ENCODE assay signal across 8 cellular contexts in the genomic region with DNA sequence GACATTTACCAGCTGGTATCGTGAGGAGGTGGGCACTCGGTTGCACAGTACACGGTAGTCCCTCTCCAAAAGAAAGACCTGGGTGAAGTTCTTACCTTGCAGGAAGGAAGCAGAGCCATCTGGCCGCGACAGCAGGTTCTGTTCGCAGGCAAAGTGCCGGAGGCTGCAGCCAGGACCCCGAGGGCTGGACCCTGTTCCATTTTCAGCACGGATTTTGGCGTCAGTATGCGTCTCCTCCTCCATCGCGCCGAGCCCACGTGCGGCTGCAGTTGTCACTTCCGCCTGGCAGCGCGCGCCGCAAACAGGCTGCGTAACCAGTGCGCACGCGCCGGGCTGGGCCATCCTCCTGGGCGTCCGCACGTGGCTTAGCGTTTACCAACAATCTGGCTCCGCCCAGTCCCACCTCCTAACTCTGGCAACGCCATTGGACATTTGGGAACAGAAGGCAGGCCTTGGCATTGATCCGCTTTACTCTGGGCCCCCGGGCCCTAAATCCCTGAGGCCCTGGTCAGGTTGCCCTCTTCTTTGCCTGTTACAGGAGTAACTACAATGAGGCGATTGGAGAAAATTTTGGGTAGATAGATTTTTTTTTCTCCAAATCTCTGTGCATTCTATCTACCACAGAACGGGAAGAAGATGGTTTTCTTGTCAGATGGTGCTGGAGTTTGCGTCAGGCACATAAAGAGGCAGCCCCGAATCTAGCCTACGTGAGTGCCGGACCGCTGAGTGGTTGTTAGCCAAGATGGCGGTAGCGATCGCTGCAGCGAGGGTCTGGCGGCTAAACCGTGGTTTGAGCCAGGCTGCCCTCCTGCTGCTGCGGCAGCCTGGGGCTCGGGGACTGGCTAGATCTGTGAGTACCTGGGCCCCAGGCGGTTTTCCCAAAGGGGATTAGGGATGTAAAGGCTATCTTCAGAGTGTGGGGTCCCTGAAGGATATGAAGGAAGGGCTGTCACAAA. TPM values are rescaled to one million over a fixed set of nuclear protein-coding genes. Genes with fewer than 3 reads are reported as not detected.
DNase-seq lines count a peak whose midpoint lies in the region; ATAC-seq, FAIRE-seq and TF ChIP-seq lines count a peak whose summit lies in the region.

TSS of gene BCKDHA (plus strand) at position 733 of the 956 bp plus-strand sequence. CDS start at position 743, 10 bp downstream.
TSS of gene EXOSC5 (minus strand) at position 274 of the 956 bp plus-strand sequence. CDS start at position 243, 31 bp downstream.

- peak; percentile 99 for FAIRE-seq in endothelial cell of umbilical vein (lab: Jason Lieb, UNC)

- in situ Hi-C loops in IMR-90 (cut with MboI; ENCODE audit: low sequenced_read_pairs), result no loop called here

- H3K4me1 ChIP-seq in IMR-90 (ENCODE audit: control insufficient read depth, insufficient read depth, low read length), result peaks cover 4% of the 10 kb centered on the region; the same call in 1 of the 2 replicates
- H3K4me1 ChIP-seq in endothelial cell of umbilical vein (ENCODE audit: control insufficient read depth, extremely low read depth, insufficient read depth, low read length), result peaks cover 29% of the 10 kb centered on the region

- peak within 1 kb of the TSS; percentile 94 for H2AK9ac ChIP-seq in IMR-90 (replicated peaks; ENCODE audit: low read depth, low read length, poor library complexity)

- POLR2A ChIA-PET in IMR-90 (lab: Charles Lee; ENCODE audit: unreplicated experiment), result interaction anchor here (0.6 kb wide), 1 partner anchor 175 kb away, joined by 6 read pairs; no protein-coding TSS in a partner anchor
- POLR2A ChIA-PET in endothelial cell of umbilical vein (lab: Charles Lee), result no interaction called here

- peak within 1 kb of the TSS; percentile 91 for H3K56ac ChIP-seq in IMR-90 (ENCODE audit: extremely low read depth, insufficient read depth, low read length)

- peak within 1 kb of the TSS; percentile 93 for H2BK5ac ChIP-seq in IMR-90 (ENCODE audit: low read depth, low read length, poor library complexity, severe bottlenecking)

- no peaks in the 10 kb centered on the region for H4K20me1 ChIP-seq in IMR-90 (ENCODE audit: insufficient read depth, low read length)
- H4K20me1 ChIP-seq in endothelial cell of umbilical vein (replicated peaks; ENCODE audit: control insufficient read depth, extremely low read depth, insufficient read depth, low read length), result no peaks in the 10 kb centered on the region

- peak within 1 kb of the TSS; percentile 71 for H4K5ac ChIP-seq in IMR-90 (ENCODE audit: low read depth, low read length)

- H3K9ac ChIP-seq in IMR-90 (ENCODE audit: low read depth, low read length) (peak within 1 kb of the TSS; percentile 81), endothelial cell of umbilical vein (replicated peaks; ENCODE audit: extremely low read depth, insufficient read depth, low read length) (peak within 1 kb of the TSS; percentile 94)

- DNase-seq in DMS 273 (lab: John Stamatoyannopoulos, UW; ENCODE audit: unreplicated experiment) (peak; percentile 100), IMR-90 (peak; percentile 100), OCI-M1 (lab: John Stamatoyannopoulos, UW) (peak; percentile 100), activated T-cell treated with anti-CD3 and anti-CD28 coated beads for 24 hours (ENCODE audit: low read depth) (peak; percentile 99), endothelial cell of umbilical vein (ENCODE audit: low read depth, low spot score) (peak; percentile 100), midbrain (lab: John Stamatoyannopoulos, UW) (peak; percentile 99)
- peak; percentile 95 to 98 for DNase-seq in stimulated activated CD8-positive, alpha-beta memory T cell treated with anti-CD3 and anti-CD28 coated beads, Interleukin-2, amount 100 ng/mL, for 1 hour (ENCODE audit: low read depth in 2 of 2)

- peak within 1 kb of the TSS; percentile 75; the same call in 1 of the 2 replicates for H2BK120ac ChIP-seq in IMR-90 (ENCODE audit: low read depth, low read length)

- no peaks in the 10 kb centered on the region for H3K27me3 ChIP-seq in IMR-90 (ENCODE audit: control insufficient read depth, insufficient read depth, low read length)
- no peaks in the 10 kb centered on the region for H3K27me3 ChIP-seq in endothelial cell of umbilical vein (ENCODE audit: control insufficient read depth in 2 of 2, insufficient read depth in 2 of 2, low read length in 2 of 2)

- H2AK5ac ChIP-seq in IMR-90 (ENCODE audit: low read depth, low read length), result no peak within 1 kb of the TSS; the same call in 1 of the 2 replicates

- BruUV-seq in IMR-90 (replicated peaks; lab: Mats Ljungman, UMichigan) (no TSS peak), endothelial cell of umbilical vein (replicated peaks; lab: Mats Ljungman, UMichigan) (TSS peak; percentile 55)

- H4K8ac ChIP-seq in IMR-90 (ENCODE audit: low read depth in 2 of 2, low read length in 2 of 2), result peak within 1 kb of the TSS; percentile 59 to 74

- H2AFZ ChIP-seq in IMR-90 (replicated peaks; ENCODE audit: low read length, poor library complexity) (peak within 1 kb of the TSS; percentile 99), endothelial cell of umbilical vein (ENCODE audit: low read depth, low read length) (peak within 1 kb of the TSS; percentile 71)

- TF ChIP-seq RAD21 in IMR-90 (IDR thresholded peaks at IDR 0.05; ENCODE audit: low read length), result 0 out of 2 replicates have a peak, but pooled peaks have one; percentile 5

- H4K91ac ChIP-seq in IMR-90 (ENCODE audit: insufficient read depth, low read depth, low read length), result peak within 1 kb of the TSS; percentile 87

- peak within 1 kb of the TSS; percentile 79 for H3K4me3 ChIP-seq in IMR-90 (ENCODE audit: insufficient read depth, low read depth, low read length)
- peak within 1 kb of the TSS; percentile 79 to 95 (median 81) for H3K4me3 ChIP-seq in endothelial cell of umbilical vein (replicated peaks in 1 of 3; ENCODE audit: insufficient read depth in 1 of 3, low read depth in 1 of 3, low read length in 3 of 3)

- H3K9me1 ChIP-seq in IMR-90 (ENCODE audit: insufficient read depth, low read length), result peaks cover 9% of the 10 kb centered on the region; the same call in 1 of the 2 replicates
- no peaks in the 10 kb centered on the region for H3K9me1 ChIP-seq in endothelial cell of umbilical vein (replicated peaks; ENCODE audit: control insufficient read depth, extremely low read depth, insufficient read depth, low read length)

- H3K79me2 ChIP-seq in endothelial cell of umbilical vein (ENCODE audit: control insufficient read depth, insufficient read depth, low read length), result peaks cover 6% of the 10 kb centered on the region

- H3K27ac ChIP-seq in IMR-90 (ENCODE audit: insufficient read depth, low read length) (peak within 1 kb of the TSS; percentile 70), endothelial cell of umbilical vein (ENCODE audit: insufficient read depth, low read depth, low read length) (peak within 1 kb of the TSS; percentile 93)

- dilution Hi-C loops in IMR-90 (cut with HindIII; ENCODE audit: low sequenced_read_pairs, unreplicated experiment) (no loop called here), endothelial cell of umbilical vein (cut with MboI; ENCODE audit: extremely low pct_ligation_motif_present, low sequenced_read_pairs) (no loop called here)

- H3K79me1 ChIP-seq in IMR-90 (ENCODE audit: low read depth in 1 of 2, low read length in 2 of 2), result peaks cover 18 to 28% of the 10 kb centered on the region in 2 experiments

- H3K14ac ChIP-seq in IMR-90 (replicated peaks; ENCODE audit: low read depth, low read length), result peak within 1 kb of the TSS; percentile 77

- TF ChIP-seq POLR2A in IMR-90 (IDR thresholded peaks at IDR 0.05; ENCODE audit: low read depth, low read length) (0 out of 2 replicates have a peak, but pooled peaks have one; percentile 43), endothelial cell of umbilical vein (IDR thresholded peaks at IDR 0.05; ENCODE audit: low read depth, low read length) (peak; percentile 43)

- H3K4me2 ChIP-seq in IMR-90 (ENCODE audit: low read depth, low read length) (peak within 1 kb of the TSS; percentile 94), endothelial cell of umbilical vein (ENCODE audit: insufficient read depth, low read length) (peak within 1 kb of the TSS; percentile 82)

- H3K23ac ChIP-seq in IMR-90 (ENCODE audit: low read depth, low read length), result no peak within 1 kb of the TSS; the same call in 1 of the 2 replicates

- WGBS in IMR-90 (ENCODE audit: extremely low coverage in 2 of 2, insufficient read length in 1 of 2), 2 experiments, result 0% methylated on average over 33 of the region's 50 CpGs; no CpG with 5 or more reads in 1 of the 2 experiments

- peak within 1 kb of the TSS; percentile 66 for H3K4ac ChIP-seq in IMR-90 (ENCODE audit: low read depth, low read length)

- H3K36me3 ChIP-seq in IMR-90 (ENCODE audit: control insufficient read depth, insufficient read depth, low read length) (no peaks in the 10 kb centered on the region), endothelial cell of umbilical vein (ENCODE audit: control insufficient read depth in 2 of 2, extremely low read depth in 1 of 2, insufficient read depth in 2 of 2, low read length in 2 of 2) (no peaks in the 10 kb centered on the region)

- peak within 1 kb of the TSS; percentile 44; the same call in 1 of the 2 replicates for H3K18ac ChIP-seq in IMR-90 (ENCODE audit: low read depth, low read length)

- no peak for TF ChIP-seq CTCF in IMR-90 (conservative IDR thresholded peaks at IDR 0.05; ENCODE audit: low read depth, low read length)
- TF ChIP-seq CTCF in endothelial cell of umbilical vein (IDR thresholded peaks at IDR 0.05; ENCODE audit: extremely low read depth in 1 of 2, insufficient read depth in 1 of 2, low read depth in 1 of 2, low read length in 2 of 2), result no peak

- peak within 1 kb of the TSS; percentile 84; the same call in 1 of the 3 replicates for H2BK15ac ChIP-seq in IMR-90 (ENCODE audit: low read depth, low read length)

- intact Hi-C loops in IMR-90 (cut with micrococcal nuclease) (loop anchor here (1.0 to 5.0 kb wide), 2 partner anchors 23 to 45 kb away; partner anchors contain the start of gene TGFB1), endothelial cell of umbilical vein (cut with micrococcal nuclease) (loop anchor here (1.0 to 2.0 kb wide), 6 partner anchors 19 to 75 kb away; partner anchors contain the start of genes B3GNT8, B9D2 and DMAC2)

- CTCF ChIA-PET in IMR-90 (lab: Yijun Ruan, JAX), result no interaction called here
- CTCF ChIA-PET in endothelial cell of umbilical vein (lab: Charles Lee), result no interaction called here

- peak; percentile 87 for ATAC-seq in GM21528 (IDR thresholded peaks at IDR 0.05; ENCODE audit: low FRiP score, unreplicated experiment)
- peak; percentile 99 for ATAC-seq in IMR-90 (ENCODE audit: low read depth)

- 0 out of 2 replicates have a peak within 1 kb of the TSS, but pooled peaks have one; percentile 35 for H2BK20ac ChIP-seq in IMR-90 (ENCODE audit: low read depth, low read length)

- H3K9me3 ChIP-seq in IMR-90 (ENCODE audit: control insufficient read depth, insufficient read depth, low read length) (no peaks in the 10 kb centered on the region), endothelial cell of umbilical vein (replicated peaks; ENCODE audit: control insufficient read depth, insufficient read depth, low read length) (no peaks in the 10 kb centered on the region)

RNA-seq across cellular contexts. Expression of gene BCKDHA, which starts in this region (rescaled TPM):
- total RNA-seq in IMR-90 (2012; rRNA removed) (6.4 and 7.7 TPM in 2 replicates), endothelial cell of umbilical vein (12.9 and 16.5 TPM in 2 replicates)
- polyA plus RNA-seq in IMR-90 (2012; rRNA removed) (7.6 and 9.6 TPM in 2 replicates), endothelial cell of umbilical vein (50.4 and 63.6 TPM in 2 replicates)
- 11.8 and 37.7 TPM in 2 replicates for polyA plus RNA-seq in IMR-90 (2012; cell fraction: cytosol; rRNA removed)
- 13.5 and 42.6 TPM in 2 replicates for polyA plus RNA-seq in IMR-90 (2012; cell fraction: nucleus; rRNA removed; ENCODE audit: low replicate concordance)
- 24.8 and 32.7 TPM in 2 replicates for polyA plus RNA-seq in endothelial cell of umbilical vein (2011; cell fraction: cytosol; rRNA removed)
- 20.3 and 25.9 TPM in 2 replicates for polyA plus RNA-seq in endothelial cell of umbilical vein (2011; cell fraction: nucleus; rRNA removed)
- 10.6 and 29.3 TPM in 2 replicates for polyA plus RNA-seq in endothelial cell of umbilical vein (2012)
- polyA minus RNA-seq in endothelial cell of umbilical vein, result 17.0 and 19.4 TPM in 2 replicates
- polyA minus RNA-seq in endothelial cell of umbilical vein (2011; cell fraction: cytosol; rRNA and poly(A)+ RNA removed), result 32.4 TPM
- polyA minus RNA-seq in endothelial cell of umbilical vein (2011; cell fraction: nucleus; rRNA and poly(A)+ RNA removed), result 11.6 and 23.5 TPM in 2 replicates

RNA-seq across cellular contexts. Expression of gene EXOSC5, which starts in this region (rescaled TPM):
- total RNA-seq in IMR-90 (2012; rRNA removed) (11.4 and 19.0 TPM in 2 replicates), endothelial cell of umbilical vein (13.8 and 14.0 TPM in 2 replicates)
- polyA plus RNA-seq in IMR-90 (2012; rRNA removed) (25.2 and 34.0 TPM in 2 replicates), endothelial cell of umbilical vein (20.9 and 24.0 TPM in 2 replicates)
- 26.6 and 36.2 TPM in 2 replicates for polyA plus RNA-seq in IMR-90 (2012; cell fraction: cytosol; rRNA removed)
- 7.0 and 16.4 TPM in 2 replicates for polyA plus RNA-seq in IMR-90 (2012; cell fraction: nucleus; rRNA removed; ENCODE audit: low replicate concordance)
- 20.1 and 23.0 TPM in 2 replicates for polyA plus RNA-seq in endothelial cell of umbilical vein (2011; cell fraction: cytosol; rRNA removed)
- 9.1 and 9.4 TPM in 2 replicates for polyA plus RNA-seq in endothelial cell of umbilical vein (2011; cell fraction: nucleus; rRNA removed)
- polyA plus RNA-seq in endothelial cell of umbilical vein (2012), result 16.0 and 19.5 TPM in 2 replicates
- 3.8 and 5.5 TPM in 2 replicates for polyA minus RNA-seq in endothelial cell of umbilical vein
- 19.0 TPM for polyA minus RNA-seq in endothelial cell of umbilical vein (2011; cell fraction: cytosol; rRNA and poly(A)+ RNA removed)
- polyA minus RNA-seq in endothelial cell of umbilical vein (2011; cell fraction: nucleus; rRNA and poly(A)+ RNA removed), result 3.1 and 3.6 TPM in 2 replicates

Comparison
In these comparisons a context has a peak if more than half of its experiments do, and no peak if none do; other contexts are left out.
1. Peak in every context shown above with its lines: DNase-seq, ATAC-seq, H3K4me3 ChIP-seq and H3K27ac ChIP-seq.